ENCODE assay signal across 8 cellular contexts in genomic region chr12:49288412-49288853, GRCh38. TPM values are rescaled to one million over a fixed set of nuclear protein-coding genes. Genes with fewer than 3 reads are reported as not detected.
DNase-seq lines count a peak whose midpoint lies in the region; ATAC-seq, FAIRE-seq and TF ChIP-seq lines count a peak whose summit lies in the region.

No MANE protein-coding gene starts in this region.

- H3K79me2 ChIP-seq in OCI-LY3 (ENCODE audit: low read length) (no peaks in the 10 kb centered on the region), fibroblast of lung (ENCODE audit: control insufficient read depth, insufficient read depth, low read length) (no peaks in the 10 kb centered on the region)

- no peaks in the 10 kb centered on the region for H3K36me3 Mint-ChIP-seq in activated T-cell treated with anti-CD3 and anti-CD28 coated beads, Interleukin-2, amount 50 U/mL, for 72 hours (ENCODE audit: insufficient read depth in 2 of 2)

- no peak overlapping the region for H3K27ac ChIP-seq in OCI-LY3 (ENCODE audit: low read length)
- no peak overlapping the region for H3K27ac ChIP-seq in fibroblast of lung (ENCODE audit: insufficient read depth, low read length)

- H3K9me3 ChIP-seq in OCI-LY3 (ENCODE audit: insufficient read depth, low read length) (no peaks in the 10 kb centered on the region), fibroblast of lung (ENCODE audit: control insufficient read depth, insufficient read depth, low read depth, low read length) (no peaks in the 10 kb centered on the region)

- H3K4me3 ChIP-seq in OCI-LY3 (ENCODE audit: low read length): no peak overlapping the region
- H3K4me3 ChIP-seq in fibroblast of lung (replicated peaks in 1 of 4; ENCODE audit: control extremely low read depth in 1 of 4, insufficient read depth in 1 of 4, low read depth in 3 of 4, low read length in 4 of 4): no peak overlapping the region

- H3K4me3 Mint-ChIP-seq in activated T-cell treated with anti-CD3 and anti-CD28 coated beads, Interleukin-2, amount 50 U/mL, for 72 hours: no peak overlapping the region

- DNase-seq in ACHN (peak; percentile 66), fibroblast of lung (ENCODE audit: low read depth in 2 of 2) (peak in 1 of 2 donors; percentile 62), omental fat pad (ENCODE audit: low spot score) (peak; percentile 63), urothelium cell line (ENCODE audit: low spot score) (peak; percentile 71), NCI-H526 treated with DMSO at 0.1 percent for 48 hours (lab: John Stamatoyannopoulos, UW) (no peak)
- DNase-seq in activated T-cell treated with anti-CD3 and anti-CD28 coated beads, Interleukin-2, amount 50 U/mL, for 72 hours: peak; percentile 67 to 73

- H3K4me1 ChIP-seq in OCI-LY3 (ENCODE audit: low read length): no peaks in the 10 kb centered on the region
- no peaks in the 10 kb centered on the region for H3K4me1 ChIP-seq in fibroblast of lung (ENCODE audit: control insufficient read depth, extremely low read depth, insufficient read depth, low read length)

- H3K4me2 ChIP-seq in OCI-LY3 (ENCODE audit: low read length) (peak overlapping the region; percentile 52), fibroblast of lung (ENCODE audit: extremely low read depth, insufficient read depth, low read length) (no peak overlapping the region)

- H3K9me3 Mint-ChIP-seq in activated T-cell treated with anti-CD3 and anti-CD28 coated beads, Interleukin-2, amount 50 U/mL, for 72 hours: no peaks in the 10 kb centered on the region

- H3K27me3 ChIP-seq in OCI-LY3 (ENCODE audit: low read depth, low read length) (peaks cover 17% of the 10 kb centered on the region), fibroblast of lung (ENCODE audit: control insufficient read depth, insufficient read depth, low read length) (no peaks in the 10 kb centered on the region)

- H3K9ac ChIP-seq in OCI-LY3 (ENCODE audit: low read length) (no peak overlapping the region), fibroblast of lung (ENCODE audit: insufficient read depth, low read length) (no peak overlapping the region)

- in situ Hi-C loops in ACHN (cut with HindIII; ENCODE audit: low pct_ligation_motif_present, low pct_unique_long_range_greater_than_20kb, low sequenced_read_pairs): no loop called here

- peak; percentile 66 to 74 for ATAC-seq in activated T-cell treated with anti-CD3 and anti-CD28 coated beads, Interleukin-2, amount 50 U/mL, for 72 hours (replicated peaks in 1 of 2)
- no peak for ATAC-seq in omental fat pad (ENCODE audit: low FRiP score)

- H2AFZ ChIP-seq in OCI-LY3 (ENCODE audit: low read depth, low read length) (0 out of 2 replicates have a peak overlapping the region, but pooled peaks have one; percentile 40), fibroblast of lung (ENCODE audit: low read length) (no peak overlapping the region)

- H3K36me3 ChIP-seq in OCI-LY3 (replicated peaks; ENCODE audit: low read depth, low read length): no peaks in the 10 kb centered on the region
- H3K36me3 ChIP-seq in fibroblast of lung (ENCODE audit: control insufficient read depth, insufficient read depth, low read length): no peaks in the 10 kb centered on the region

- FAIRE-seq in urothelium cell line (lab: Jason Lieb, UNC): no peak

- H4K20me1 ChIP-seq in OCI-LY3 (ENCODE audit: insufficient read depth, low read length) (no peaks in the 10 kb centered on the region), fibroblast of lung (ENCODE audit: control insufficient read depth, extremely low read depth, insufficient read depth, low read length) (no peaks in the 10 kb centered on the region)

- TF ChIP-seq CTCF in GM12872 (IDR thresholded peaks at IDR 0.05; ENCODE audit: insufficient read depth, low read depth, low read length) (peak; percentile 83), OCI-LY3 (IDR thresholded peaks at IDR 0.05; ENCODE audit: low read depth, low read length) (peak; percentile 90), fibroblast of lung (conservative IDR thresholded peaks at IDR 0.05 in 1 of 2, IDR thresholded peaks at IDR 0.05 in 1 of 2; ENCODE audit: low read depth in 1 of 2, low read length in 2 of 2) (peak; percentile 72 to 82), omental fat pad (IDR thresholded peaks at IDR 0.05) (peak in 1 of 3 donors; percentile 54)

- peaks cover 38% of the 10 kb centered on the region for H3K27me3 Mint-ChIP-seq in activated T-cell treated with anti-CD3 and anti-CD28 coated beads, Interleukin-2, amount 50 U/mL, for 72 hours (ENCODE audit: low read depth)

- H3K27ac Mint-ChIP-seq in activated T-cell treated with anti-CD3 and anti-CD28 coated beads, Interleukin-2, amount 50 U/mL, for 72 hours: no peak overlapping the region

- H3K4me1 Mint-ChIP-seq in activated T-cell treated with anti-CD3 and anti-CD28 coated beads, Interleukin-2, amount 50 U/mL, for 72 hours (ENCODE audit: low read depth): no peaks in the 10 kb centered on the region

RNA-seq across cellular contexts. Expression of gene PRPH, which starts 6.5 kb away (rescaled TPM):
- total RNA-seq in activated T-cell treated with anti-CD3 and anti-CD28 coated beads, Interleukin-2, amount 50 U/mL, for 72 hours: 1 to 10 TPM in 1 of 2 donors, not detected in 1; 1.7 TPM
- total RNA-seq in fibroblast of lung (0.26 and 0.50 TPM in 2 replicates), omental fat pad (1 to 10 TPM; 1.3 to 4.4 (median 2.7) TPM)
- 0.06 and 0.49 TPM in 2 replicates for polyA plus RNA-seq in fibroblast of lung
- polyA plus RNA-seq in fibroblast of lung (2012): 0.75 TPM in 1 of 2 replicates, not detected in the other
- polyA minus RNA-seq in fibroblast of lung (ENCODE audit: low replicate concordance): 0.70 TPM in 1 of 2 replicates, not detected in the other

RNA-seq across cellular contexts. Expression of gene TUBA1C, which starts 23.6 kb away (rescaled TPM):
- total RNA-seq in activated T-cell treated with anti-CD3 and anti-CD28 coated beads, Interleukin-2, amount 50 U/mL, for 72 hours: 100 to 1,000 TPM; 124 to 151 TPM
- total RNA-seq in fibroblast of lung: 121 and 164 TPM in 2 replicates
- polyA plus RNA-seq in fibroblast of lung: 1,111 and 2,663 TPM in 2 replicates
- polyA plus RNA-seq in fibroblast of lung (2012): 412 and 839 TPM in 2 replicates
- 1,833 and 3,318 TPM in 2 replicates for polyA minus RNA-seq in fibroblast of lung (ENCODE audit: low replicate concordance)
- total RNA-seq in omental fat pad: 100 to 1,000 TPM in 3 of 4 donors, 10 to 100 TPM in 1; 67.8 to 649 (median 241) TPM

RNA-seq across cellular contexts. Expression of gene TROAP, which starts 34.6 kb away (rescaled TPM):
- 10 to 100 TPM; 63.8 to 77.9 TPM for total RNA-seq in activated T-cell treated with anti-CD3 and anti-CD28 coated beads, Interleukin-2, amount 50 U/mL, for 72 hours
- total RNA-seq in fibroblast of lung (0.51 and 6.3 TPM in 2 replicates), omental fat pad (1 to 10 TPM in 1 of 4 donors, under 1 TPM in 1, not detected in 2; 0.37 to 1.6 TPM)
- 4.8 and 22.4 TPM in 2 replicates for polyA plus RNA-seq in fibroblast of lung
- polyA plus RNA-seq in fibroblast of lung (2012): 8.0 and 26.6 TPM in 2 replicates
- polyA minus RNA-seq in fibroblast of lung (ENCODE audit: low replicate concordance): 20.1 and 62.8 TPM in 2 replicates

RNA-seq across cellular contexts. Expression of gene C1QL4, which starts 48.6 kb away (rescaled TPM):
- total RNA-seq in activated T-cell treated with anti-CD3 and anti-CD28 coated beads, Interleukin-2, amount 50 U/mL, for 72 hours: under 1 TPM in 1 of 2 donors, not detected in 1; 0.12 TPM
- 0.17 TPM in 1 of 2 replicates, not detected in the other for total RNA-seq in fibroblast of lung
- 0.10 TPM in 1 of 2 replicates, not detected in the other for polyA plus RNA-seq in fibroblast of lung
- 0.08 and 0.56 TPM in 2 replicates for polyA plus RNA-seq in fibroblast of lung (2012)
- not detected in 2 replicates for polyA minus RNA-seq in fibroblast of lung (ENCODE audit: low replicate concordance)
- total RNA-seq in omental fat pad: 1 to 10 TPM in 1 of 4 donors, under 1 TPM in 1, not detected in 2; 0.65 to 1.1 TPM

RNA-seq across cellular contexts. Expression of gene DNAJC22, which starts 58.3 kb away (rescaled TPM):
- under 1 TPM in 1 of 2 donors, not detected in 1; 0.05 TPM for total RNA-seq in activated T-cell treated with anti-CD3 and anti-CD28 coated beads, Interleukin-2, amount 50 U/mL, for 72 hours
- total RNA-seq in fibroblast of lung (4.6 and 4.8 TPM in 2 replicates), omental fat pad (1 to 10 TPM in 3 of 4 donors, not detected in 1; 1.8 to 9.2 (median 3.0) TPM)
- 2.4 and 5.7 TPM in 2 replicates for polyA plus RNA-seq in fibroblast of lung
- polyA plus RNA-seq in fibroblast of lung (2012): 2.5 and 4.6 TPM in 2 replicates
- polyA minus RNA-seq in fibroblast of lung (ENCODE audit: low replicate concordance): 2.1 and 8.0 TPM in 2 replicates
